ENCODE assay signal across 10 cellular contexts in genomic region chr20:35446356-35447078, GRCh38. TPM values are rescaled to one million over a fixed set of nuclear protein-coding genes. Genes with fewer than 3 reads are reported as not detected.
DNase-seq lines count a peak whose midpoint lies in the region; ATAC-seq, FAIRE-seq and TF ChIP-seq lines count a peak whose summit lies in the region.
"Had no signal": no experiment of that assay in that cellular context is flagged by ENCODE, and none has a peak within 500 bp of the region (broad histone marks: within the 10 kb centered on the region; RNA-seq: fewer than 3 reads in every experiment).

No MANE protein-coding gene starts in this region.

- intact Hi-C loops in activated CD4-positive, alpha-beta T cell treated with anti-CD3 and anti-CD28 coated beads for 36 hours (cut with DNase I, micrococcal nuclease) = loop anchor here (1.0 to 2.0 kb wide), 3 partner anchors 34 to 143 kb away; no protein-coding TSS in a partner anchor

- peak overlapping the region; percentile 78 for H3K4me3 Mint-ChIP-seq in activated CD4-positive, alpha-beta T cell treated with anti-CD3 and anti-CD28 coated beads for 36 hours
- H3K4me3 Mint-ChIP-seq in activated CD4-positive, alpha-beta memory T cell treated with anti-CD3 and anti-CD28 coated beads, Interleukin-2, amount 10 ng/mL, durations not matched to agents 7 days and 5 days = peak overlapping the region; percentile 68
- H3K4me3 Mint-ChIP-seq in stimulated activated naive CD8-positive, alpha-beta T cell treated with anti-CD3 and anti-CD28 coated beads, Interleukin-15, amount 100 ng/mL, for 72 hours = peak overlapping the region; percentile 79

- H3K27ac ChIP-seq in right atrium auricular region = no peak overlapping the region
- H3K27ac ChIP-seq: SK-N-MC had no signal

- H3K4me1 ChIP-seq in right atrium auricular region = no peaks in the 10 kb centered on the region

- H3K36me3 Mint-ChIP-seq in activated CD4-positive, alpha-beta T cell treated with anti-CD3 and anti-CD28 coated beads for 36 hours (ENCODE audit: low read depth) = no peaks in the 10 kb centered on the region
- H3K36me3 Mint-ChIP-seq in activated CD4-positive, alpha-beta memory T cell treated with anti-CD3 and anti-CD28 coated beads, Interleukin-2, amount 10 ng/mL, durations not matched to agents 7 days and 5 days (ENCODE audit: low read depth) = no peaks in the 10 kb centered on the region

- H3K27me3 ChIP-seq in right atrium auricular region = no peaks in the 10 kb centered on the region

- CTCF ChIA-PET in activated CD4-positive, alpha-beta T cell treated with anti-CD3 and anti-CD28 coated beads for 36 hours (lab: Charles Lee) = interaction anchor here (0.6 to 5.2 kb wide), 13 partner anchors 9 to 763 kb away, joined by 3 to 37 read pairs (median 4); partner anchors contain the start of gene CEP250
- CTCF ChIA-PET in activated CD4-positive, alpha-beta memory T cell treated with anti-CD3 and anti-CD28 coated beads, Interleukin-2, amount 10 ng/mL, durations not matched to agents 7 days and 5 days (lab: Charles Lee) = interaction anchor here (0.9 to 6.9 kb wide), 11 partner anchors 9 to 163 kb away, joined by 3 to 82 read pairs (median 6); partner anchors contain the start of gene CEP250

- no peaks in the 10 kb centered on the region for H3K36me3 ChIP-seq in right atrium auricular region

- peak; percentile 11 for ATAC-seq in activated CD4-positive, alpha-beta T cell treated with anti-CD3 and anti-CD28 coated beads for 36 hours
- ATAC-seq in stimulated activated naive CD8-positive, alpha-beta T cell treated with anti-CD3 and anti-CD28 coated beads, Interleukin-15, amount 100 ng/mL, for 72 hours = no peak
- ATAC-seq in GM18907 (IDR thresholded peaks at IDR 0.05; ENCODE audit: unreplicated experiment) (no peak), HG03139 (IDR thresholded peaks at IDR 0.05; ENCODE audit: unreplicated experiment) (no peak)

- no peaks in the 10 kb centered on the region for H3K27me3 Mint-ChIP-seq in activated CD4-positive, alpha-beta T cell treated with anti-CD3 and anti-CD28 coated beads for 36 hours
- peaks cover 2% of the 10 kb centered on the region for H3K27me3 Mint-ChIP-seq in activated CD4-positive, alpha-beta memory T cell treated with anti-CD3 and anti-CD28 coated beads, Interleukin-2, amount 10 ng/mL, durations not matched to agents 7 days and 5 days
- H3K27me3 Mint-ChIP-seq in stimulated activated naive CD8-positive, alpha-beta T cell treated with anti-CD3 and anti-CD28 coated beads, Interleukin-15, amount 100 ng/mL, for 72 hours = no peaks in the 10 kb centered on the region

- H3K4me1 Mint-ChIP-seq in activated CD4-positive, alpha-beta T cell treated with anti-CD3 and anti-CD28 coated beads for 36 hours = peaks cover 7% of the 10 kb centered on the region
- H3K4me1 Mint-ChIP-seq in activated CD4-positive, alpha-beta memory T cell treated with anti-CD3 and anti-CD28 coated beads, Interleukin-2, amount 10 ng/mL, durations not matched to agents 7 days and 5 days = peaks cover 7% of the 10 kb centered on the region
- peaks cover 10% of the 10 kb centered on the region for H3K4me1 Mint-ChIP-seq in stimulated activated naive CD8-positive, alpha-beta T cell treated with anti-CD3 and anti-CD28 coated beads, Interleukin-15, amount 100 ng/mL, for 72 hours

- no peak overlapping the region for H3K27ac Mint-ChIP-seq in activated CD4-positive, alpha-beta T cell treated with anti-CD3 and anti-CD28 coated beads for 36 hours
- H3K27ac Mint-ChIP-seq in activated CD4-positive, alpha-beta memory T cell treated with anti-CD3 and anti-CD28 coated beads, Interleukin-2, amount 10 ng/mL, durations not matched to agents 7 days and 5 days = no peak overlapping the region
- peak overlapping the region in 1 of 2 donors; percentile 48 for H3K27ac Mint-ChIP-seq in stimulated activated naive CD8-positive, alpha-beta T cell treated with anti-CD3 and anti-CD28 coated beads, Interleukin-15, amount 100 ng/mL, for 72 hours

- TF ChIP-seq CTCF in right atrium auricular region (IDR thresholded peaks at IDR 0.05) = no peak

- FAIRE-seq in HTR-8/SVneo (lab: Jason Lieb, UNC) = no peak

- DNase-seq in activated CD4-positive, alpha-beta T cell treated with anti-CD3 and anti-CD28 coated beads for 36 hours = no peak
- DNase-seq in activated CD4-positive, alpha-beta T cell treated with anti-CD3 and anti-CD28 coated beads, Interleukin-2, amount 50 U/mL, for 4 hours = no peak
- no peak for DNase-seq in activated CD4-positive, alpha-beta memory T cell treated with anti-CD3 and anti-CD28 coated beads, Interleukin-2, amount 10 ng/mL, durations not matched to agents 7 days and 5 days
- DNase-seq in right atrium auricular region (ENCODE audit: low spot score) = no peak
- DNase-seq in stimulated activated naive CD8-positive, alpha-beta T cell treated with anti-CD3 and anti-CD28 coated beads, Interleukin-15, amount 100 ng/mL, for 72 hours = no peak
- no peak for DNase-seq in HTR-8/SVneo (ENCODE audit: insufficient read length, low spot score)

- H3K4me3 ChIP-seq in right atrium auricular region = peak overlapping the region; percentile 10 to 36

- POLR2A ChIA-PET in activated CD4-positive, alpha-beta T cell treated with anti-CD3 and anti-CD28 coated beads for 36 hours (lab: Charles Lee) = interaction anchor here (1.0 kb wide), 1 partner anchor 9 kb away, joined by 4 read pairs; the partner anchor contains the start of gene CEP250
- POLR2A ChIA-PET in activated CD4-positive, alpha-beta memory T cell treated with anti-CD3 and anti-CD28 coated beads, Interleukin-2, amount 10 ng/mL, durations not matched to agents 7 days and 5 days (lab: Charles Lee) = interaction anchor here (0.7 to 2.0 kb wide), 5 partner anchors 9 to 299 kb away, joined by 3 to 8 read pairs (median 3); partner anchors contain the start of genes CEP250, EDEM2 and UQCC1

- no peaks in the 10 kb centered on the region for H3K9me3 Mint-ChIP-seq in activated CD4-positive, alpha-beta T cell treated with anti-CD3 and anti-CD28 coated beads for 36 hours (ENCODE audit: low read depth)
- H3K9me3 Mint-ChIP-seq in activated CD4-positive, alpha-beta memory T cell treated with anti-CD3 and anti-CD28 coated beads, Interleukin-2, amount 10 ng/mL, durations not matched to agents 7 days and 5 days = no peaks in the 10 kb centered on the region
- H3K9me3 Mint-ChIP-seq in stimulated activated naive CD8-positive, alpha-beta T cell treated with anti-CD3 and anti-CD28 coated beads, Interleukin-15, amount 100 ng/mL, for 72 hours = no peaks in the 10 kb centered on the region

- no peaks in the 10 kb centered on the region for H3K9me3 ChIP-seq in right atrium auricular region

RNA-seq across cellular contexts. Expression of gene GDF5, which starts 8.5 kb away (rescaled TPM):
- not detected for total RNA-seq in activated CD4-positive, alpha-beta T cell treated with anti-CD3 and anti-CD28 coated beads for 36 hours
- total RNA-seq in activated CD4-positive, alpha-beta memory T cell treated with anti-CD3 and anti-CD28 coated beads, Interleukin-2, amount 10 ng/mL, durations not matched to agents 7 days and 5 days = under 1 TPM in 1 of 2 experiments, not detected in 1; 0.08 TPM
- 1 to 10 TPM in 1 of 2 donors, under 1 TPM in 1; 0.70 to 2.6 TPM for total RNA-seq in right atrium auricular region
- total RNA-seq: lung microvascular endothelial cell had no signal

RNA-seq across cellular contexts. Expression of gene CEP250, which starts 8.9 kb away (rescaled TPM):
- total RNA-seq in activated CD4-positive, alpha-beta T cell treated with anti-CD3 and anti-CD28 coated beads for 36 hours = 10 to 100 TPM; 50.4 to 60.2 TPM
- 10 to 100 TPM; 70.3 to 71.2 TPM for total RNA-seq in activated CD4-positive, alpha-beta memory T cell treated with anti-CD3 and anti-CD28 coated beads, Interleukin-2, amount 10 ng/mL, durations not matched to agents 7 days and 5 days
- total RNA-seq in right atrium auricular region = 10 to 100 TPM; 13.0 to 18.9 TPM

RNA-seq across cellular contexts. Expression of gene UQCC1, which starts 34.7 kb away (rescaled TPM):
- total RNA-seq in activated CD4-positive, alpha-beta T cell treated with anti-CD3 and anti-CD28 coated beads for 36 hours = 10 to 100 TPM; 51.0 to 54.6 TPM
- 10 to 100 TPM; 40.8 to 41.4 TPM for total RNA-seq in activated CD4-positive, alpha-beta memory T cell treated with anti-CD3 and anti-CD28 coated beads, Interleukin-2, amount 10 ng/mL, durations not matched to agents 7 days and 5 days
- total RNA-seq in right atrium auricular region = 10 to 100 TPM; 33.2 to 53.9 TPM
